21 cellular contexts compared by ENCODE assay signal in the genomic region with DNA sequence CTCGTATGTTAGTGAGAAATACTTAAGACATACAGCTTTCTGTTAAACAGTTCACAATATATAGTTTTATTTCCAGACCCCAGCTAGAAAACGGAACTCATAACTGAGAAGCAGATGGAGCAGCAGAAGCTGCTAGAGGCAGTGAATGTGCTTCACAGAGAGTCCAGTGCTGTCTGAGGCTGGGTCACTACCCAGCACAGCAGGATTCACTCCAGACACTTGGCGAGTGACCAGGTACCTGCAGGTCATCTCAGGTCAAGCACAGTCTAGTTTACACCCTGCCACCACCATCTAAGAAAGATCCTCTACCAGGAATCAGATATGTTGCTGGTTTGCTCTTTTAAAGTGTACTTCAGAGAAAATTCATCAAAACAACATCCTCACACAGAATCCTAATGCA.
DNase-seq lines count a peak whose midpoint lies in the region; ATAC-seq, FAIRE-seq and TF ChIP-seq lines count a peak whose summit lies in the region.
"Had no signal": no experiment of that assay in that cellular context is flagged by ENCODE, and none has a peak within 500 bp of the region (broad histone marks: within the 10 kb centered on the region; RNA-seq: fewer than 3 reads in every experiment).

No MANE protein-coding gene starts in this region.

- no peaks in the 10 kb centered on the region for H4K20me1 ChIP-seq in K562 (replicated peaks; ENCODE audit: control insufficient read depth, insufficient read depth, low read length)

- H3K4me2 ChIP-seq in K562 (ENCODE audit: insufficient read depth, low read length) = no peak overlapping the region

- TF ChIP-seq RAD21 in Ishikawa (IDR thresholded peaks at IDR 0.05; ENCODE audit: low read depth) (peak; percentile 15; the same call in 1 of the 2 replicates), K562 (CRISPR knock-in tag; conservative IDR thresholded peaks at IDR 0.05 in 1 of 2, IDR thresholded peaks at IDR 0.05 in 1 of 2) (no peak)

- TF ChIP-seq EP300 in Ishikawa (IDR thresholded peaks at IDR 0.05; ENCODE audit: borderline replicate concordance) (peak; percentile 78), K562 (IDR thresholded peaks at IDR 0.05; ENCODE audit: low read length) (no peak)

- H3K79me2 ChIP-seq in K562 (ENCODE audit: control insufficient read depth, insufficient read depth, low read length) = no peaks in the 10 kb centered on the region

- no peak overlapping the region for H3K9ac ChIP-seq in K562 (ENCODE audit: insufficient read depth in 1 of 2, low read depth in 2 of 2, low read length in 2 of 2)

- H3K9me1 ChIP-seq in K562 (ENCODE audit: control insufficient read depth, insufficient read depth, low read length) = no peaks in the 10 kb centered on the region

- no peak overlapping the region for H3K27ac ChIP-seq in K562 (ENCODE audit: extremely low read depth, low read depth, low read length)
- H3K27ac ChIP-seq in left lung = no peak overlapping the region
- H3K27ac ChIP-seq: Peyer's patch had no signal

- TF ChIP-seq POLR2A in K562 (conservative IDR thresholded peaks at IDR 0.05) = no peak

- in situ Hi-C loops in G401 (cut with HindIII; ENCODE audit: low sequenced_read_pairs) = no loop called here
- in situ Hi-C loops in K562 (cut with MboI) = no loop called here

- ATAC-seq in K562 = no peak
- ATAC-seq in left lung = peak; percentile 19
- no peak for ATAC-seq in HG02623 (IDR thresholded peaks at IDR 0.05; ENCODE audit: unreplicated experiment)
- ATAC-seq in GM18502 (IDR thresholded peaks at IDR 0.05; ENCODE audit: poor library complexity, unreplicated experiment) = no peak
- ATAC-seq: HCT116 had no signal

- CTCF ChIA-PET in K562 (lab: Yijun Ruan, JAX; ENCODE audit: low intra/inter-chr PET ratio) = no interaction called here

- POLR2A ChIA-PET in K562 (lab: Yijun Ruan, JAX) = no interaction called here

- TF ChIP-seq CTCF in K562 (IDR thresholded peaks at IDR 0.05 in 2 of 3, conservative IDR thresholded peaks at IDR 0.05 in 1 of 3; ENCODE audit: insufficient read depth in 2 of 3, low read depth in 1 of 3, low read length in 3 of 3) = no peak
- TF ChIP-seq CTCF in left lung (IDR thresholded peaks at IDR 0.05) = no peak

- H3K9me3 ChIP-seq in K562 (replicated peaks; ENCODE audit: control insufficient read depth, insufficient read depth, low read depth, low read length) = no peaks in the 10 kb centered on the region
- H3K9me3 ChIP-seq in left lung = no peaks in the 10 kb centered on the region
- H3K9me3 ChIP-seq: BE2C, Peyer's patch had no signal

- H3K4me1 ChIP-seq in K562 (replicated peaks in 1 of 2; ENCODE audit: control insufficient read depth in 2 of 2, insufficient read depth in 2 of 2, low read length in 2 of 2) (no peaks in the 10 kb centered on the region), left lung (no peaks in the 10 kb centered on the region)
- H3K4me1 ChIP-seq: BE2C, Peyer's patch had no signal

- intact Hi-C loops in K562 (cut with micrococcal nuclease) (no loop called here), left lung (cut with DNase I) (no loop called here)

- no peak overlapping the region for H3K4me3 ChIP-seq in K562
- H3K4me3 ChIP-seq in left lung = no peak overlapping the region
- H3K4me3 ChIP-seq: Peyer's patch had no signal

- DNase-seq in G401 (ENCODE audit: low spot score) (peak; percentile 91), K562 (ENCODE audit: extremely low read depth in 1 of 4, low spot score in 3 of 4) (no peak), left lung (no peak), superior temporal gyrus (ENCODE audit: extremely low spot score) (no peak)
- DNase-seq: BE2C, DND-41, NCI-H1092, NCI-H1436 treated with DMSO at 0.1 percent for 48 hours, NCI-H1930, NCI-H2227 treated with DMSO at 0.1 percent for 48 hours, NCI-H510A treated with DMSO at 0.1 percent for 48 hours, NCI-H748 treated with DMSO at 0.1 percent for 48 hours, Peyer's patch had no signal

- WGBS in K562 (ENCODE audit: insufficient coverage, low coverage, missing lambda C conversion rate) = 0% methylated on average over 3 of the region's 3 CpGs

- no peak for FAIRE-seq in K562 (lab: Jason Lieb, UNC)
- FAIRE-seq: D721Med, GM12892, GM18507, H1 had no signal

- H2AFZ ChIP-seq in K562 (ENCODE audit: low read depth, low read length) = no peak overlapping the region

- H3K36me3 ChIP-seq in K562 (ENCODE audit: control insufficient read depth, insufficient read depth, low read length) (no peaks in the 10 kb centered on the region), left lung (no peaks in the 10 kb centered on the region)
- H3K36me3 ChIP-seq: BE2C, Peyer's patch had no signal

- no TSS peak for BruUV-seq in K562 (replicated peaks; lab: Mats Ljungman, UMichigan)

- H3K27me3 ChIP-seq in K562 (ENCODE audit: control insufficient read depth in 2 of 2, insufficient read depth in 2 of 2, low read length in 2 of 2) (no peaks in the 10 kb centered on the region), left lung (no peaks in the 10 kb centered on the region)
- H3K27me3 ChIP-seq: BE2C, Peyer's patch had no signal

TF ChIP-seq in Ishikawa, 13 proteins besides CTCF, POLR2A, EP300 and RAD21 (continues in another document):
- TF ChIP-seq FOXM1 (IDR thresholded peaks at IDR 0.05; ENCODE audit: borderline replicate concordance, low read depth) = no peak
- TF ChIP-seq EGR1 (IDR thresholded peaks at IDR 0.05) = no peak
- TF ChIP-seq REST (IDR thresholded peaks at IDR 0.05; ENCODE audit: low read depth) = no peak
- TF ChIP-seq, protein P1, sequence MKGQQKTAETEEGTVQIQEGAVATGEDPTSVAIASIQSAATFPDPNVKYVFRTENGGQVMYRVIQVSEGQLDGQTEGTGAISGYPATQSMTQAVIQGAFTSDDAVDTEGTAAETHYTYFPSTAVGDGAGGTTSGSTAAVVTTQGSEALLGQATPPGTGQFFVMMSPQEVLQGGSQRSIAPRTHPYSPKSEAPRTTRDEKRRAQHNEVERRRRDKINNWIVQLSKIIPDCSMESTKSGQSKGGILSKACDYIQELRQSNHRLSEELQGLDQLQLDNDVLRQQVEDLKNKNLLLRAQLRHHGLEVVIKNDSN (IDR thresholded peaks at IDR 0.05) = no peak

TF ChIP-seq in K562, 482 proteins besides CTCF, POLR2A, EP300 and RAD21:
- peak; percentile 76 for TF ChIP-seq SMAD4 (CRISPR knock-in tag; conservative IDR thresholded peaks at IDR 0.05)
- TF ChIP-seq CBX1 (IDR thresholded peaks at IDR 0.05; ENCODE audit: low read depth) = no peak
